In the genomic region with DNA sequence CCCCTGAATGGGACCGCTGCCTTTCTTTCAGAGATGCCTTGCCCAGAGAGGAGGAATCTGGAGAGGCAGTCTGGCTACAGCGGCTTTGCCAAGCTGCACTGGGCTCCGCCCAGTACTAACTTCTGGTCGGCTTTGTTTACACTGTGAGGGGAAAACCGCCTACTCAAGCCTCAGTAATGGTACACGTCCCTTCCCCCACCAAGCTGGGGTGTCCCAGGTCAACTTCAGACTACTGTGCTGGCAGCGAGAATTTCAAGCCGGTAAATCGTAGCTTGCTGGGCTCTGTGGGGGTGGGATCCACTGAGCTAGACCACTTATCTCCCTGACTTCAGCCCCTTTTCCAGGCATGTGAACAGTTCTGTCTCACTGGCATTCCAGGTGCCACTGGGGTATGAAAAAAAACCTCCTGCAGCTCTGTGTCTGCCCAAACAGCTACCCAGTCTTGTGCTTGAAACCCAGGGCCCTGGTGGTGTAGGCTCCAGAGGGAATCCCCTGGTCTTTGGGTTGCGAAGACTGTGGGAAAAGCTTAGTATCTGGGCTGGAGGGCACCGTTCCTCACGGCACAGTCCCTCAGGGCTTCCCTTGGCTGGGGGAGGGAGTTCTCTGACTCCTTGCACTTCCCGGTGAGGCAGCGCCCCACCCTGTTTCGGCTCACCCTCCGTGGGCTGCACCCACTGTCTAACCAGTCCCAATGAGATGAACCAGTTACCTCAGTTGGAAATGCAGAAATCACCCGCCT, we compare ENCODE assay signal across 9 cellular contexts.
DNase-seq lines count a peak whose midpoint lies in the region; ATAC-seq and TF ChIP-seq lines count a peak whose summit lies in the region.
"Had no signal": no experiment of that assay in that cellular context is flagged by ENCODE, and none has a peak within 500 bp of the region (broad histone marks: within the 10 kb centered on the region; RNA-seq: fewer than 3 reads in every experiment).

No MANE protein-coding gene starts in this region.

- H2AFZ ChIP-seq in PC-9, result 0 out of 2 replicates have a peak overlapping the region, but pooled peaks have one; percentile 55

- peak; percentile 48 for DNase-seq in EL
- DNase-seq in PC-9, result peak; percentile 62 to 65
- no peak for DNase-seq in foreskin keratinocyte
- peak; percentile 12 for DNase-seq in prostate gland (ENCODE audit: low spot score)
- no peak for DNase-seq in HUDEP-2 (lab: John Stamatoyannopoulos, UW; ENCODE audit: unreplicated experiment in 76 of 76)
- no peak for DNase-seq in SKM-1 treated with dmso at 0.1 percent for 144 hours (lab: John Stamatoyannopoulos, UW; ENCODE audit: unreplicated experiment)
- no peak for DNase-seq in HuH-7.5 (ENCODE audit: low spot score)
- no peak for DNase-seq in head of caudate nucleus
- DNase-seq: activated CD8-positive, alpha-beta T cell treated with anti-CD3 and anti-CD28 coated beads, Interleukin-2, amount 10 ng/mL, durations not matched to agents 7 days and 5 days had no signal

- H3K9me2 ChIP-seq in PC-9 (ENCODE audit: insufficient read depth), result no peaks in the 10 kb centered on the region; the same call in 1 of the 2 replicates

- ATAC-seq in foreskin keratinocyte, result peak; percentile 52
- ATAC-seq: activated CD8-positive, alpha-beta T cell treated with anti-CD3 and anti-CD28 coated beads, Interleukin-2, amount 10 ng/mL, durations not matched to agents 7 days and 5 days had no signal

- no peaks in the 10 kb centered on the region for H4K20me1 ChIP-seq in PC-9 (ENCODE audit: insufficient read depth)

- intact Hi-C loops in PC-9 (cut with micrococcal nuclease; ENCODE audit: unreplicated experiment) (loop anchor here (5.0 kb wide), 2 partner anchors 128 to 542 kb away; partner anchors contain the start of gene ADAMTS6), prostate gland (cut with DNase I) (loop anchor here (10.0 kb wide), 1 partner anchor 125 kb away; no protein-coding TSS in a partner anchor), head of caudate nucleus (cut with DNase I) (no loop called here)

- peak overlapping the region; percentile 36; the same call in 1 of the 2 replicates for H3K4me3 ChIP-seq in PC-9
- no peak overlapping the region for H3K4me3 ChIP-seq in prostate gland

- H3K4me2 ChIP-seq in PC-9, result peak overlapping the region; percentile 61

- H3F3A ChIP-seq in PC-9 (ENCODE audit: insufficient read depth, low read depth), result no peaks in the 10 kb centered on the region

- H3K36me3 ChIP-seq in PC-9 (ENCODE audit: low read depth) (no peaks in the 10 kb centered on the region), prostate gland (no peaks in the 10 kb centered on the region)

- POLR2A ChIA-PET in PC-9 (lab: Charles Lee; ENCODE audit: unreplicated experiment), result interaction anchor here (0.6 kb wide), 3 partner anchors 39 to 1201 kb away, joined by 3 to 7 read pairs (median 5); no protein-coding TSS in a partner anchor

- TF ChIP-seq POLR2A in prostate gland (IDR thresholded peaks at IDR 0.05), result no peak

- H3K27me3 ChIP-seq in PC-9 (ENCODE audit: insufficient read depth, low read depth) (no peaks in the 10 kb centered on the region), foreskin keratinocyte (no peaks in the 10 kb centered on the region), prostate gland (replicated peaks; ENCODE audit: insufficient read depth) (no peaks in the 10 kb centered on the region)

- no peak for TF ChIP-seq CTCF in PC-9 (conservative IDR thresholded peaks at IDR 0.05)
- no peak for TF ChIP-seq CTCF in foreskin keratinocyte (conservative IDR thresholded peaks at IDR 0.05)
- no peak for TF ChIP-seq CTCF in prostate gland (IDR thresholded peaks at IDR 0.05)

- no peaks in the 10 kb centered on the region for H3K79me2 ChIP-seq in PC-9 (ENCODE audit: low read depth)

- H3K27ac ChIP-seq in PC-9, result peak overlapping the region; percentile 62
- no peak overlapping the region for H3K27ac ChIP-seq in foreskin keratinocyte
- no peak overlapping the region for H3K27ac ChIP-seq in prostate gland

- BruUV-seq in PC-9 (replicated peaks; lab: Mats Ljungman, UMichigan), result no TSS peak

- CTCF ChIA-PET in PC-9 (lab: Charles Lee), result interaction anchor here (0.6 to 1.1 kb wide), 2 partner anchors 121 to 129 kb away, joined by 3 to 10 read pairs; no protein-coding TSS in a partner anchor

- no peaks in the 10 kb centered on the region for H3K4me1 ChIP-seq in PC-9 (replicated peaks; ENCODE audit: insufficient read depth)
- H3K4me1 ChIP-seq in foreskin keratinocyte, result no peaks in the 10 kb centered on the region
- H3K4me1 ChIP-seq in prostate gland (replicated peaks), result no peaks in the 10 kb centered on the region

- WGBS in prostate gland, result 56% methylated on average over 17 of the region's 17 CpGs

- H3K9me3 ChIP-seq in PC-9 (ENCODE audit: insufficient read depth, low read depth), result no peaks in the 10 kb centered on the region
- no peaks in the 10 kb centered on the region for H3K9me3 ChIP-seq in prostate gland

Comparison
In these comparisons a context has a peak if more than half of its experiments do, and no peak if none do; other contexts are left out.
1. DNase-seq: peak in EL (single experiment), PC-9 (2 of 2) and prostate gland (single experiment); none in foreskin keratinocyte (0 of 2), HUDEP-2 (0 of 76), SKM-1 treated with dmso at 0.1 percent for 144 hours (single experiment), HuH-7.5 (single experiment) and head of caudate nucleus (0 of 42).